In the genomic region with DNA sequence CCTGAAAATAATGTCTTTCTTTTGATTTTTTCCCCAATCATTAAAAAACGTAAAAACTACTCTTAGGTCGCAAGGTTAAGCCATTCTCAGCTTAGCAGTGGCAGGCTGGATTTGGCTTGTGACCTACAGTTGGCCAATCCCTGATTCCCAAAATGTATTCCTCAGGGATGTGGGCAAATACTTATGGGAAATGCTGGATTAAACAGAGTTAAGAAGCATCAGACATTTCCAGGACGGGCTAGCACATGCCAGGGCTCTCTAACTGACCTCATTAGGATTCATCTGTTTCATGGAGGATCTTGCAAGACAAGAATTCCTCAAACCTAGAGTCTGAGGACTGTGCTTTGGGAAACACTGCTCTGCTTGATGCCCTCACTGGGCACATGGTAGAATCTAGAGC, we compare ENCODE assay signal across 16 cellular contexts. TPM values are rescaled to one million over a fixed set of nuclear protein-coding genes. Genes with fewer than 3 reads are reported as not detected.
A peak's percentile ranks its signal among the peaks of the same experiment; 100 is the strongest.
DNase-seq lines count a peak whose midpoint lies in the region; ATAC-seq and TF ChIP-seq lines count a peak whose summit lies in the region.
"Had no signal": no experiment of that assay in that cellular context is flagged by ENCODE, and none has a peak within 500 bp of the region (broad histone marks: within the 10 kb centered on the region; RNA-seq: fewer than 3 reads in every experiment).

No MANE protein-coding gene starts in this region.

- CTCF ChIA-PET in activated CD4-positive, alpha-beta T cell treated with anti-CD3 and anti-CD28 coated beads for 36 hours (lab: Charles Lee), result interaction anchor here (0.6 to 3.9 kb wide), 9 partner anchors 9 to 182 kb away, joined by 3 to 25 read pairs (median 4); a partner anchor contains a TSS
- CTCF ChIA-PET in Calu3 (lab: Charles Lee), result no interaction called here

- H3K36me3 Mint-ChIP-seq in activated CD4-positive, alpha-beta T cell treated with anti-CD3 and anti-CD28 coated beads for 36 hours (ENCODE audit: low read depth), result peaks cover 11% of the 10 kb centered on the region
- no peaks in the 10 kb centered on the region for H3K36me3 Mint-ChIP-seq in activated naive CD8-positive, alpha-beta T cell treated with anti-CD3 and anti-CD28 coated beads for 36 hours
- H3K36me3 Mint-ChIP-seq in Calu3 (ENCODE audit: insufficient read depth, unreplicated experiment), result no peaks in the 10 kb centered on the region

- peak overlapping the region; percentile 94 for H3K27ac Mint-ChIP-seq in activated CD4-positive, alpha-beta T cell treated with anti-CD3 and anti-CD28 coated beads for 36 hours
- peak overlapping the region; percentile 15 for H3K27ac Mint-ChIP-seq in activated naive CD8-positive, alpha-beta T cell treated with anti-CD3 and anti-CD28 coated beads for 36 hours
- no peak overlapping the region for H3K27ac Mint-ChIP-seq in Calu3 (ENCODE audit: unreplicated experiment)
- H3K27ac Mint-ChIP-seq: activated T-cell treated with anti-CD3 and anti-CD28 coated beads, Interleukin-2, amount 50 U/mL, for 72 hours; dendritic cell treated with granulocyte-macrophage colony-stimulating factor and Interleukin-4, amounts not matched to agents 40 ng/mL and 50 ng/mL, for 4 days had no signal

- no peaks in the 10 kb centered on the region for H3K27me3 Mint-ChIP-seq in activated CD4-positive, alpha-beta T cell treated with anti-CD3 and anti-CD28 coated beads for 36 hours
- no peaks in the 10 kb centered on the region for H3K27me3 Mint-ChIP-seq in activated naive CD8-positive, alpha-beta T cell treated with anti-CD3 and anti-CD28 coated beads for 36 hours
- H3K27me3 Mint-ChIP-seq in Calu3 (ENCODE audit: unreplicated experiment), result peaks cover 48% of the 10 kb centered on the region

- no peak overlapping the region for H3K4me3 Mint-ChIP-seq in activated CD4-positive, alpha-beta T cell treated with anti-CD3 and anti-CD28 coated beads for 36 hours
- no peak overlapping the region for H3K4me3 Mint-ChIP-seq in activated naive CD8-positive, alpha-beta T cell treated with anti-CD3 and anti-CD28 coated beads for 36 hours
- no peak overlapping the region for H3K4me3 Mint-ChIP-seq in Calu3 (ENCODE audit: low read depth, unreplicated experiment)
- H3K4me3 Mint-ChIP-seq: dendritic cell treated with granulocyte-macrophage colony-stimulating factor and Interleukin-4, amounts not matched to agents 40 ng/mL and 50 ng/mL, for 4 days had no signal

- no peaks in the 10 kb centered on the region for H3K36me3 ChIP-seq in gastrocnemius medialis

- H3K27ac ChIP-seq in gastrocnemius medialis, result peak overlapping the region in 3 of 4 donors; percentile 1 to 67 (median 40)

- H3K9me3 Mint-ChIP-seq in activated CD4-positive, alpha-beta T cell treated with anti-CD3 and anti-CD28 coated beads for 36 hours (ENCODE audit: low read depth), result no peaks in the 10 kb centered on the region
- no peaks in the 10 kb centered on the region for H3K9me3 Mint-ChIP-seq in activated naive CD8-positive, alpha-beta T cell treated with anti-CD3 and anti-CD28 coated beads for 36 hours
- H3K9me3 Mint-ChIP-seq in Calu3 (ENCODE audit: low read depth, unreplicated experiment), result peaks cover 3% of the 10 kb centered on the region
- H3K9me3 Mint-ChIP-seq: activated T-cell treated with anti-CD3 and anti-CD28 coated beads, Interleukin-2, amount 50 U/mL, for 72 hours; dendritic cell treated with granulocyte-macrophage colony-stimulating factor and Interleukin-4, amounts not matched to agents 40 ng/mL and 50 ng/mL, for 4 days had no signal

- TF ChIP-seq POLR2A in gastrocnemius medialis (IDR thresholded peaks at IDR 0.05), result no peak

- in situ Hi-C loops in gastrocnemius medialis (cut with MboI; ENCODE audit: low sequenced_read_pairs in 4 of 4), result no loop called here

- no peaks in the 10 kb centered on the region for H3K9me3 ChIP-seq in gastrocnemius medialis

- intact Hi-C loops in activated CD4-positive, alpha-beta T cell treated with anti-CD3 and anti-CD28 coated beads for 36 hours (cut with DNase I, micrococcal nuclease), result loop anchor here in 1 of 2 experiments (2.0 kb wide), 1 partner anchor 15 kb away; no protein-coding TSS in a partner anchor
- intact Hi-C loops in gastrocnemius medialis (cut with DNase I; ENCODE audit: low total_unique reads) (no loop called here), Calu3 (cut with micrococcal nuclease; ENCODE audit: unreplicated experiment) (no loop called here)

- BruUV-seq in Calu3 (replicated peaks; lab: Mats Ljungman, UMichigan), result no TSS peak

- no peak for TF ChIP-seq CTCF in gastrocnemius medialis (IDR thresholded peaks at IDR 0.05 in 4 of 5, conservative IDR thresholded peaks at IDR 0.05 in 1 of 5)
- no peak for TF ChIP-seq CTCF in Calu3 (IDR thresholded peaks at IDR 0.05; ENCODE audit: unreplicated experiment)

- no peak overlapping the region for H3K4me3 ChIP-seq in gastrocnemius medialis

- DNase-seq in activated CD4-positive, alpha-beta T cell treated with anti-CD3 and anti-CD28 coated beads for 36 hours, result no peak
- DNase-seq in activated CD4-positive, alpha-beta T cell treated with anti-CD3 and anti-CD28 coated beads for 48 hours, result no peak
- DNase-seq in LHCN-M2 (ENCODE audit: low read depth) (peak; percentile 46), gastrocnemius medialis (no peak), Calu3 (no peak), AML-193 (lab: John Stamatoyannopoulos, UW) (no peak)
- no peak for DNase-seq in activated naive CD8-positive, alpha-beta T cell treated with anti-CD3 and anti-CD28 coated beads for 36 hours
- DNase-seq: activated CD4-positive, alpha-beta T cell treated with anti-CD3 and anti-CD28 coated beads for 4 hours; activated T-cell treated with anti-CD3 and anti-CD28 coated beads, Interleukin-2, amount 50 U/mL, for 72 hours; SHP77 treated with DMSO at 0.1 percent for 48 hours had no signal

- POLR2A ChIA-PET in activated CD4-positive, alpha-beta T cell treated with anti-CD3 and anti-CD28 coated beads for 36 hours (lab: Charles Lee), result interaction anchor here (0.6 to 1.7 kb wide), 4 partner anchors 9 to 25 kb away, joined by 3 to 5 read pairs (median 4); a partner anchor contains a TSS

- no peak for ATAC-seq in activated CD4-positive, alpha-beta T cell treated with anti-CD3 and anti-CD28 coated beads for 36 hours
- ATAC-seq in gastrocnemius medialis (no peak), HG02970 (IDR thresholded peaks at IDR 0.05; ENCODE audit: low FRiP score, unreplicated experiment) (no peak)

- peaks cover 20 to 39% of the 10 kb centered on the region in 2 donors for H3K4me1 ChIP-seq in gastrocnemius medialis

- peaks cover 88% of the 10 kb centered on the region for H3K4me1 Mint-ChIP-seq in activated CD4-positive, alpha-beta T cell treated with anti-CD3 and anti-CD28 coated beads for 36 hours
- peaks cover 57% of the 10 kb centered on the region for H3K4me1 Mint-ChIP-seq in activated naive CD8-positive, alpha-beta T cell treated with anti-CD3 and anti-CD28 coated beads for 36 hours
- peaks cover 11% of the 10 kb centered on the region for H3K4me1 Mint-ChIP-seq in Calu3 (ENCODE audit: low read depth, unreplicated experiment)

- H3K27me3 ChIP-seq in gastrocnemius medialis, result no peaks in the 10 kb centered on the region

RNA-seq across cellular contexts. Expression of a gene that starts 1.0 kb away (rescaled TPM):
- total RNA-seq in activated CD4-positive, alpha-beta T cell treated with anti-CD3 and anti-CD28 coated beads for 36 hours, result 10 to 100 TPM in 1 of 2 experiments, 1 to 10 TPM in 1; 10.0 to 10.7 TPM
- 0.17 TPM in 1 of 2 replicates, not detected in the other for total RNA-seq in LHCN-M2 (2014; rRNA removed)
- polyA plus RNA-seq in LHCN-M2 (2012), result 0.04 TPM
- total RNA-seq in activated naive CD8-positive, alpha-beta T cell treated with anti-CD3 and anti-CD28 coated beads for 36 hours, result under 1 TPM; 0.54 to 0.72 TPM
- total RNA-seq in gastrocnemius medialis, result not detected
- not detected in 2 replicates for total RNA-seq in Calu3 (2022)
- total RNA-seq: A673, astrocyte had no signal
- polyA plus RNA-seq: esophagus had no signal

RNA-seq across cellular contexts. Expression of a gene that starts 25.5 kb away (rescaled TPM):
- total RNA-seq in activated CD4-positive, alpha-beta T cell treated with anti-CD3 and anti-CD28 coated beads for 36 hours, result 10 to 100 TPM; 41.6 to 49.3 TPM
- total RNA-seq in LHCN-M2 (2014; rRNA removed) (not detected in 2 replicates), gastrocnemius medialis (10 to 100 TPM in 1 of 4 donors, 1 to 10 TPM in 3; 2.1 to 10.2 (median 4.7) TPM), Calu3 (2022) (0.86 and 1.1 TPM in 2 replicates)
- 0.16 TPM for polyA plus RNA-seq in LHCN-M2 (2012)
- total RNA-seq in activated naive CD8-positive, alpha-beta T cell treated with anti-CD3 and anti-CD28 coated beads for 36 hours, result 10 to 100 TPM; 42.9 to 45.5 TPM
- total RNA-seq: A673 had no signal

RNA-seq across cellular contexts. Expression of a gene that starts 30.8 kb away (rescaled TPM):
- total RNA-seq in activated CD4-positive, alpha-beta T cell treated with anti-CD3 and anti-CD28 coated beads for 36 hours, result not detected
- total RNA-seq in LHCN-M2 (2014; rRNA removed) (not detected in 2 replicates), gastrocnemius medialis (not detected), Calu3 (2022) (not detected in 2 replicates)
- not detected for polyA plus RNA-seq in LHCN-M2 (2012)
- total RNA-seq in activated naive CD8-positive, alpha-beta T cell treated with anti-CD3 and anti-CD28 coated beads for 36 hours, result not detected
- total RNA-seq: A673; astrocyte; T-helper 2 cell treated with Interferon-gamma antibody and Interleukin-4, amounts not matched to agents 100 ng/mL and 5 ng/mL, for 36 hours had no signal

RNA-seq across cellular contexts. Expression of a gene that starts 50.0 kb away (rescaled TPM):
- total RNA-seq in activated CD4-positive, alpha-beta T cell treated with anti-CD3 and anti-CD28 coated beads for 36 hours, result under 1 TPM; 0.07 to 0.54 TPM
- total RNA-seq in LHCN-M2 (2014; rRNA removed) (not detected in 2 replicates), gastrocnemius medialis (10 to 100 TPM in 1 of 4 donors, under 1 TPM in 2, not detected in 1; 0.10 to 28.4 (median 0.11) TPM), Calu3 (2022) (250 and 367 TPM in 2 replicates)
- polyA plus RNA-seq in LHCN-M2 (2012), result not detected
- under 1 TPM; 0.08 to 0.10 TPM for total RNA-seq in activated naive CD8-positive, alpha-beta T cell treated with anti-CD3 and anti-CD28 coated beads for 36 hours
- total RNA-seq: A673; astrocyte; T-helper 2 cell treated with Interferon-gamma antibody and Interleukin-4, amounts not matched to agents 100 ng/mL and 5 ng/mL, for 36 hours had no signal
